8 cellular contexts compared by ENCODE assay signal in genomic region chr4:4860803-4861591, GRCh38. TPM values are rescaled to one million over a fixed set of nuclear protein-coding genes. Genes with fewer than 3 reads are reported as not detected.
DNase-seq lines count a peak whose midpoint lies in the region; ATAC-seq and TF ChIP-seq lines count a peak whose summit lies in the region.

No MANE protein-coding gene starts in this region.

- H3K27ac ChIP-seq in SJCRH30 (no peak overlapping the region), psoas muscle (peak overlapping the region; percentile 46)

- DNase-seq in SJCRH30 (peak in 1 of 2 experiments; percentile 38), fibroblast of the aortic adventitia (ENCODE audit: low read depth) (peak; percentile 46), psoas muscle (peak in 1 of 2 donors; percentile 39), NCI-H1694 (lab: John Stamatoyannopoulos, UW) (no peak), SKM-1 (lab: John Stamatoyannopoulos, UW; ENCODE audit: unreplicated experiment) (no peak), OCI-M2 (lab: John Stamatoyannopoulos, UW; ENCODE audit: unreplicated experiment) (no peak), NCI-H1105 (lab: John Stamatoyannopoulos, UW) (no peak)

- H3K27me3 ChIP-seq in SJCRH30 (no peaks in the 10 kb centered on the region), psoas muscle (ENCODE audit: insufficient read depth in 3 of 3, low read length in 2 of 3) (peaks cover 0 to 100% (median 66%) of the 10 kb centered on the region in 3 donors)

- WGBS in psoas muscle, 3 donors: 2% methylated on average over 39 of the region's 39 CpGs

- H3K9ac ChIP-seq in ES-I3 (ENCODE audit: low read depth, low read length): peak overlapping the region; percentile 44; the same call in 1 of the 2 replicates

- ATAC-seq in psoas muscle: peak in 2 of 4 donors; percentile 29 to 39

- intact Hi-C loops in psoas muscle (cut with DNase I): no loop called here

- H3K9me3 ChIP-seq in ES-I3 (ENCODE audit: control insufficient read depth, insufficient read depth, low read length) (no peaks in the 10 kb centered on the region), SJCRH30 (replicated peaks) (no peaks in the 10 kb centered on the region), psoas muscle (no peaks in the 10 kb centered on the region)

- no peaks in the 10 kb centered on the region for H3K36me3 ChIP-seq in ES-I3 (ENCODE audit: insufficient read depth, low read length)
- peaks cover 14% of the 10 kb centered on the region for H3K36me3 ChIP-seq in SJCRH30
- peaks cover 0 to 8% of the 10 kb centered on the region in 2 donors for H3K36me3 ChIP-seq in psoas muscle (ENCODE audit: insufficient read depth in 1 of 2, low read depth in 1 of 2)

- H3K4me1 ChIP-seq in ES-I3 (ENCODE audit: insufficient read depth, low read length): peaks cover 9% of the 10 kb centered on the region; the same call in 1 of the 2 replicates
- H3K4me1 ChIP-seq in SJCRH30: no peaks in the 10 kb centered on the region
- peaks cover 8% of the 10 kb centered on the region for H3K4me1 ChIP-seq in psoas muscle

- TF ChIP-seq CTCF in fibroblast of the aortic adventitia (IDR thresholded peaks at IDR 0.05; ENCODE audit: insufficient read depth, low read length) (peak; percentile 36), psoas muscle (IDR thresholded peaks at IDR 0.05) (peak; percentile 4)

- H3K4me3 ChIP-seq in SJCRH30: peak overlapping the region; percentile 87
- H3K4me3 ChIP-seq in fibroblast of the aortic adventitia (ENCODE audit: low read depth, low read length): peak overlapping the region; percentile 94
- peak overlapping the region; percentile 83 for H3K4me3 ChIP-seq in psoas muscle

RNA-seq across cellular contexts. Expression of gene MSX1, which starts 1.5 kb away (rescaled TPM):
- 9.8 and 10.2 TPM in 2 replicates for total RNA-seq in SJCRH30 (2014; rRNA removed; shearing (Covaris generic))
- total RNA-seq in fibroblast of the aortic adventitia (ENCODE audit: low replicate concordance): 4.3 and 17.6 TPM in 2 replicates
- total RNA-seq in psoas muscle: 1 to 10 TPM; 1.4 to 3.7 (median 3.6) TPM
- 1 to 10 TPM; 1.1 to 1.7 (median 1.4) TPM for polyA plus RNA-seq in psoas muscle
